8 cellular contexts compared by ENCODE assay signal in genomic region chrX:105190252-105190853, GRCh38. TPM values are rescaled to one million over a fixed set of nuclear protein-coding genes. Genes with fewer than 3 reads are reported as not detected.
A peak's percentile ranks its signal among the peaks of the same experiment; 100 is the strongest.
DNase-seq lines count a peak whose midpoint lies in the region; ATAC-seq, FAIRE-seq and TF ChIP-seq lines count a peak whose summit lies in the region.

No MANE protein-coding gene starts in this region.

- no peak overlapping the region for H3K9ac ChIP-seq in SK-N-SH

- H3K27me3 Mint-ChIP-seq in Calu3 (ENCODE audit: unreplicated experiment) (no peaks in the 10 kb centered on the region), glutamatergic neuron (ENCODE audit: unreplicated experiment) (no peaks in the 10 kb centered on the region)
- no peaks in the 10 kb centered on the region for H3K27me3 Mint-ChIP-seq in activated naive CD4-positive, alpha-beta T cell treated with anti-CD3 and anti-CD28 coated beads, Interleukin-2, amount 10 ng/mL, durations not matched to agents 7 days and 5 days

- DNase-seq in Calu3 (peak; percentile 33), GM19239 (ENCODE audit: insufficient read length, low spot score) (no peak), SK-N-SH (peak; percentile 7), glutamatergic neuron (no peak), NK-92 (lab: John Stamatoyannopoulos, UW; ENCODE audit: unreplicated experiment) (no peak)
- peak; percentile 22 for DNase-seq in stimulated activated CD8-positive, alpha-beta memory T cell treated with anti-CD3 and anti-CD28 coated beads, Interleukin-4, amount 100 ng/mL, for 48 hours
- DNase-seq in activated naive CD4-positive, alpha-beta T cell treated with anti-CD3 and anti-CD28 coated beads, Interleukin-2, amount 10 ng/mL, durations not matched to agents 7 days and 5 days = no peak

- H3K27ac ChIP-seq in SK-N-SH (ENCODE audit: low read depth in 2 of 2, low read length in 1 of 2) = no peak overlapping the region

- no peak overlapping the region for H3K4me2 ChIP-seq in SK-N-SH

- no peaks in the 10 kb centered on the region for H3K36me3 ChIP-seq in SK-N-SH (replicated peaks in 1 of 2; ENCODE audit: control insufficient read depth in 1 of 2, insufficient read depth in 2 of 2, low read length in 1 of 2)

- H3K36me3 Mint-ChIP-seq in Calu3 (ENCODE audit: insufficient read depth, unreplicated experiment) = no peaks in the 10 kb centered on the region
- no peaks in the 10 kb centered on the region for H3K36me3 Mint-ChIP-seq in glutamatergic neuron (ENCODE audit: unreplicated experiment)
- H3K36me3 Mint-ChIP-seq in activated naive CD4-positive, alpha-beta T cell treated with anti-CD3 and anti-CD28 coated beads, Interleukin-2, amount 10 ng/mL, durations not matched to agents 7 days and 5 days = no peaks in the 10 kb centered on the region

- intact Hi-C loops in Calu3 (cut with micrococcal nuclease; ENCODE audit: unreplicated experiment) = loop anchor here (2.0 kb wide), 1 partner anchor 522 kb away; no protein-coding TSS in a partner anchor

- H3K4me1 ChIP-seq in SK-N-SH (ENCODE audit: control insufficient read depth in 1 of 2, insufficient read depth in 2 of 2, low read depth in 1 of 2, low read length in 1 of 2) = no peaks in the 10 kb centered on the region

- H3K4me1 Mint-ChIP-seq in Calu3 (ENCODE audit: low read depth, unreplicated experiment) (no peaks in the 10 kb centered on the region), glutamatergic neuron (ENCODE audit: low read depth, unreplicated experiment) (peaks cover 2% of the 10 kb centered on the region)
- H3K4me1 Mint-ChIP-seq in activated naive CD4-positive, alpha-beta T cell treated with anti-CD3 and anti-CD28 coated beads, Interleukin-2, amount 10 ng/mL, durations not matched to agents 7 days and 5 days = no peaks in the 10 kb centered on the region

- no peak overlapping the region for H2AFZ ChIP-seq in SK-N-SH (ENCODE audit: low read depth)

- no peaks in the 10 kb centered on the region for H3K9me3 ChIP-seq in SK-N-SH

- peak; percentile 66 for TF ChIP-seq CTCF in Calu3 (IDR thresholded peaks at IDR 0.05; ENCODE audit: unreplicated experiment)
- TF ChIP-seq CTCF in SK-N-SH (IDR thresholded peaks at IDR 0.05) = peak; percentile 92
- peak; percentile 83 for TF ChIP-seq CTCF in glutamatergic neuron (IDR thresholded peaks at IDR 0.05; ENCODE audit: partially characterized antibody, unreplicated experiment)

- CTCF ChIA-PET in Calu3 (lab: Charles Lee) (interaction anchor here (0.8 to 1.2 kb wide), 2 partner anchors 625 to 998 kb away, joined by 3 to 5 read pairs; no protein-coding TSS in a partner anchor), SK-N-SH (lab: Yijun Ruan, JAX) (interaction anchor here (0.6 to 2.3 kb wide), 17 partner anchors 9 to 185 kb away, joined by 3 to 14 read pairs (median 4); no protein-coding TSS in a partner anchor)
- CTCF ChIA-PET in activated naive CD4-positive, alpha-beta T cell treated with anti-CD3 and anti-CD28 coated beads, Interleukin-2, amount 10 ng/mL, durations not matched to agents 7 days and 5 days (lab: Charles Lee) = interaction anchor here (0.6 to 1.7 kb wide), 2 partner anchors 16 to 34 kb away, joined by 3 to 6 read pairs; no protein-coding TSS in a partner anchor

- no TSS peak for BruUV-seq in Calu3 (replicated peaks; lab: Mats Ljungman, UMichigan)

- no peak overlapping the region for H3K27ac Mint-ChIP-seq in Calu3 (ENCODE audit: unreplicated experiment)
- H3K27ac Mint-ChIP-seq in glutamatergic neuron (ENCODE audit: unreplicated experiment) = no peak overlapping the region
- no peak overlapping the region for H3K27ac Mint-ChIP-seq in activated naive CD4-positive, alpha-beta T cell treated with anti-CD3 and anti-CD28 coated beads, Interleukin-2, amount 10 ng/mL, durations not matched to agents 7 days and 5 days

- no peaks in the 10 kb centered on the region for H4K20me1 ChIP-seq in SK-N-SH (ENCODE audit: insufficient read depth)

- H3K9me2 ChIP-seq in SK-N-SH = no peaks in the 10 kb centered on the region

- no peak for ATAC-seq in HG03139 (IDR thresholded peaks at IDR 0.05; ENCODE audit: unreplicated experiment)

- H3K4me3 Mint-ChIP-seq in Calu3 (ENCODE audit: low read depth, unreplicated experiment) (no peak overlapping the region), glutamatergic neuron (ENCODE audit: unreplicated experiment) (no peak overlapping the region)
- no peak overlapping the region for H3K4me3 Mint-ChIP-seq in activated naive CD4-positive, alpha-beta T cell treated with anti-CD3 and anti-CD28 coated beads, Interleukin-2, amount 10 ng/mL, durations not matched to agents 7 days and 5 days

- H3K79me2 ChIP-seq in SK-N-SH (ENCODE audit: insufficient read depth) = no peaks in the 10 kb centered on the region

- TF ChIP-seq RAD21 in SK-N-SH (IDR thresholded peaks at IDR 0.05; ENCODE audit: low read length) = peak; percentile 49; the same call in 1 of the 2 replicates

- POLR2A ChIA-PET in SK-N-SH (lab: Yijun Ruan, JAX) = no interaction called here

- H3F3A ChIP-seq in SK-N-SH (replicated peaks; ENCODE audit: insufficient read depth) = no peaks in the 10 kb centered on the region

- no peak overlapping the region; a peak in 1 of 4 replicates for H3K4me3 ChIP-seq in SK-N-SH (ENCODE audit: low read depth in 2 of 2, low read length in 1 of 2)

- no peak for TF ChIP-seq EP300 in SK-N-SH (IDR thresholded peaks at IDR 0.05; ENCODE audit: borderline replicate concordance in 1 of 2, low read depth in 1 of 2, low read length in 1 of 2)

- 0% methylated on average over 2 of the region's 2 CpGs for WGBS in SK-N-SH (ENCODE audit: low lambda C conversion rate)

- H3K9me3 Mint-ChIP-seq in Calu3 (ENCODE audit: low read depth, unreplicated experiment) (peaks cover under 1% of the 10 kb centered on the region), glutamatergic neuron (ENCODE audit: unreplicated experiment) (no peaks in the 10 kb centered on the region)
- no peaks in the 10 kb centered on the region for H3K9me3 Mint-ChIP-seq in activated naive CD4-positive, alpha-beta T cell treated with anti-CD3 and anti-CD28 coated beads, Interleukin-2, amount 10 ng/mL, durations not matched to agents 7 days and 5 days

- FAIRE-seq in GM19239 (lab: Jason Lieb, UNC) = peak; percentile 93

- 0 out of 2 replicates have a peak, but pooled peaks cover 8% of the 10 kb centered on the region for H3K27me3 ChIP-seq in SK-N-SH (ENCODE audit: insufficient read depth)

TF ChIP-seq in SK-N-SH, 30 proteins besides CTCF, POLR2A, EP300 and RAD21:
- TF ChIP-seq YY1 (IDR thresholded peaks at IDR 0.05; ENCODE audit: low read depth) = no peak
- peak; percentile 9; the same call in 1 of the 2 replicates for TF ChIP-seq SMC3 (IDR thresholded peaks at IDR 0.05; ENCODE audit: low read depth, low read length)

RNA-seq across cellular contexts. Expression of gene TEX13A, which starts 30.1 kb away (rescaled TPM):
- total RNA-seq in Calu3 (2022) = not detected in 2 replicates
- 0.03 TPM in 1 of 2 replicates, not detected in the other for polyA plus RNA-seq in SK-N-SH (2012; rRNA removed)
- polyA plus RNA-seq in SK-N-SH (2012; cell fraction: cytosol; rRNA removed) = 0.04 TPM in 2 replicates
- 0.05 TPM in 1 of 2 replicates, not detected in the other for polyA plus RNA-seq in SK-N-SH (2012; cell fraction: nucleus; rRNA removed)
- not detected for total RNA-seq in glutamatergic neuron (ENCODE audit: unreplicated experiment)

Comparison
In these comparisons a context has a peak if more than half of its experiments do, and no peak if none do; other contexts are left out.
1. DNase-seq: peak in Calu3 (single experiment), SK-N-SH (single experiment) and stimulated activated CD8-positive, alpha-beta memory T cell treated with anti-CD3 and anti-CD28 coated beads, Interleukin-4, amount 100 ng/mL, for 48 hours (single experiment); none in GM19239 (single experiment), glutamatergic neuron (single experiment), activated naive CD4-positive, alpha-beta T cell treated with anti-CD3 and anti-CD28 coated beads, Interleukin-2, amount 10 ng/mL, durations not matched to agents 7 days and 5 days (single experiment) and NK-92 (single experiment).
2. Peak in every context shown above with its lines, with median percentiles within 50 percentile points of each other: CTCF ChIP-seq.